8 cellular contexts compared by ENCODE assay signal in genomic region chr2:20106746-20107145, GRCh38. TPM values are rescaled to one million over a fixed set of nuclear protein-coding genes. Genes with fewer than 3 reads are reported as not detected.
DNase-seq lines count a peak whose midpoint lies in the region; ATAC-seq and TF ChIP-seq lines count a peak whose summit lies in the region.

No MANE protein-coding gene starts in this region.

- 38 to 46% methylated on average over 12 to 34 of the region's 34 CpGs for WGBS in endodermal cell (ENCODE audit: insufficient coverage in 1 of 2, insufficient read length in 1 of 2), 2 experiments

- TF ChIP-seq CTCF in endodermal cell (conservative IDR thresholded peaks at IDR 0.05), result peak; percentile 87

- peaks cover 13% of the 10 kb centered on the region for H3K9me3 ChIP-seq in endodermal cell (ENCODE audit: control insufficient read depth, low read length)

- H3K4me3 Mint-ChIP-seq in T-cell (peak overlapping the region; percentile 51 to 62 (median 54)), endodermal cell (peak overlapping the region; percentile 46)
- peak overlapping the region; percentile 21 for H3K4me3 Mint-ChIP-seq in natural killer cell treated with Interleukin-12 subunit alpha and Interleukin-12 subunit beta and Interleukin-15 and Interleukin-18, amount 100 ng/mL, for 72 hours

- H3K4me1 Mint-ChIP-seq in T-cell, result peaks cover 0 to 9% (median 2%) of the 10 kb centered on the region in 3 donors
- H3K4me1 Mint-ChIP-seq in endodermal cell, result peaks cover 5% of the 10 kb centered on the region
- H3K4me1 Mint-ChIP-seq in natural killer cell treated with Interleukin-12 subunit alpha and Interleukin-12 subunit beta and Interleukin-15 and Interleukin-18, amount 100 ng/mL, for 72 hours (ENCODE audit: low read depth in 2 of 2), result no peaks in the 10 kb centered on the region

- no peak overlapping the region for H3K4me3 ChIP-seq in endodermal cell (ENCODE audit: low read length)

- POLR2A ChIA-PET in T-cell (lab: Charles Lee), result no interaction called here

- CTCF ChIA-PET in T-cell (lab: Charles Lee), result interaction anchor here (0.7 to 1.2 kb wide), 2 partner anchors 91 to 1670 kb away, joined by 3 read pairs; no protein-coding TSS in a partner anchor

- H3K27me3 Mint-ChIP-seq in T-cell (peaks cover 15 to 57% of the 10 kb centered on the region in 2 donors), endodermal cell (ENCODE audit: insufficient read depth) (peaks cover 31% of the 10 kb centered on the region)
- H3K27me3 Mint-ChIP-seq in natural killer cell treated with Interleukin-12 subunit alpha and Interleukin-12 subunit beta and Interleukin-15 and Interleukin-18, amount 100 ng/mL, for 72 hours, result peaks cover 14 to 26% of the 10 kb centered on the region in 2 donors

- peak in 2 of 4 experiments; percentile 26 to 33 for ATAC-seq in T-cell (replicated peaks in 1 of 4)
- no peak for ATAC-seq in natural killer cell treated with Interleukin-12 subunit alpha and Interleukin-12 subunit beta and Interleukin-15 and Interleukin-18, amount 100 ng/mL, for 72 hours
- no peak for ATAC-seq in HG03045 (IDR thresholded peaks at IDR 0.05; ENCODE audit: unreplicated experiment)
- no peak for ATAC-seq in GM18519 (IDR thresholded peaks at IDR 0.05; ENCODE audit: low FRiP score, unreplicated experiment)

- H3K9me3 Mint-ChIP-seq in T-cell (peaks cover 0 to 10% (median 0%) of the 10 kb centered on the region in 3 donors), endodermal cell (peaks cover 21% of the 10 kb centered on the region)
- H3K9me3 Mint-ChIP-seq in natural killer cell treated with Interleukin-12 subunit alpha and Interleukin-12 subunit beta and Interleukin-15 and Interleukin-18, amount 100 ng/mL, for 72 hours, result no peaks in the 10 kb centered on the region

- no peaks in the 10 kb centered on the region for H3K27me3 ChIP-seq in endodermal cell (ENCODE audit: control insufficient read depth, insufficient read depth, low read length, poor library complexity, severe bottlenecking)

- H3K9ac ChIP-seq in endodermal cell (ENCODE audit: extremely low read depth, low read length, poor library complexity, severe bottlenecking), result no peak overlapping the region

- no peaks in the 10 kb centered on the region for H3K4me1 ChIP-seq in endodermal cell (ENCODE audit: control insufficient read depth, insufficient read depth, low read length)

- no peaks in the 10 kb centered on the region for H3K36me3 ChIP-seq in endodermal cell (ENCODE audit: control insufficient read depth, insufficient read depth, low read length)

- H3K27ac ChIP-seq in endodermal cell (ENCODE audit: low read depth, low read length), result no peak overlapping the region

- H3K27ac Mint-ChIP-seq in T-cell (no peak overlapping the region), endodermal cell (no peak overlapping the region)
- H3K27ac Mint-ChIP-seq in natural killer cell treated with Interleukin-12 subunit alpha and Interleukin-12 subunit beta and Interleukin-15 and Interleukin-18, amount 100 ng/mL, for 72 hours, result no peak overlapping the region

- in situ Hi-C loops in Caki2 (cut with HindIII; ENCODE audit: low pct_unique_long_range_greater_than_20kb, low sequenced_read_pairs), result no loop called here

- H3K36me3 Mint-ChIP-seq in T-cell, result peaks cover 4% of the 10 kb centered on the region
- no peaks in the 10 kb centered on the region for H3K36me3 Mint-ChIP-seq in endodermal cell (ENCODE audit: low read depth)
- no peaks in the 10 kb centered on the region for H3K36me3 Mint-ChIP-seq in natural killer cell treated with Interleukin-12 subunit alpha and Interleukin-12 subunit beta and Interleukin-15 and Interleukin-18, amount 100 ng/mL, for 72 hours

- peak; percentile 63 for DNase-seq in Caki2 (ENCODE audit: low read depth)
- DNase-seq in T-cell, result peak in 17 of 34 experiments; percentile 3 to 38 (median 19)
- DNase-seq in endodermal cell, result peak; percentile 95
- DNase-seq in natural killer cell treated with Interleukin-12 subunit alpha and Interleukin-12 subunit beta and Interleukin-15 and Interleukin-18, amount 100 ng/mL, for 72 hours (ENCODE audit: low spot score), result no peak
- no peak for DNase-seq in NCI-H2196 (lab: John Stamatoyannopoulos, UW; ENCODE audit: unreplicated experiment)
- no peak for DNase-seq in T-helper 9 cell

RNA-seq across cellular contexts. Expression of gene LAPTM4A, which starts 55.3 kb away (rescaled TPM):
- total RNA-seq in Caki2 (2014; rRNA removed; shearing (Covaris generic); ENCODE audit: low replicate concordance), result 143 and 161 TPM in 2 replicates
- total RNA-seq in T-cell, result 10 to 100 TPM; 35.3 to 41.1 (median 38.1) TPM
- total RNA-seq in endodermal cell, result 100 to 1,000 TPM; 285 to 291 TPM
- polyA plus RNA-seq in endodermal cell (2013, experiment 1 of 2), result 225 TPM
- 221 TPM for polyA plus RNA-seq in endodermal cell (2013, experiment 2 of 2)
- 10 to 100 TPM; 13.2 to 37.2 TPM for total RNA-seq in natural killer cell treated with Interleukin-12 subunit alpha and Interleukin-12 subunit beta and Interleukin-15 and Interleukin-18, amount 100 ng/mL, for 72 hours

Comparison
In these comparisons a context has a peak if more than half of its experiments do, and no peak if none do; other contexts are left out.
1. DNase-seq: peak in Caki2 (single experiment) and endodermal cell (single experiment); none in natural killer cell treated with Interleukin-12 subunit alpha and Interleukin-12 subunit beta and Interleukin-15 and Interleukin-18, amount 100 ng/mL, for 72 hours (single experiment), NCI-H2196 (single experiment) and T-helper 9 cell (single experiment).
2. Peak in every context shown above with its lines, with median percentiles within 50 percentile points of each other: H3K4me3 Mint-ChIP-seq.